In genomic region chr7:206351-206750, GRCh38 we compare ENCODE assay signal across 1 cellular context. TPM values are rescaled to one million over a fixed set of nuclear protein-coding genes. Genes with fewer than 3 reads are reported as not detected.
"Had no signal": no experiment of that assay in that cellular context is flagged by ENCODE, and none has a peak within 500 bp of the region (broad histone marks: within the 10 kb centered on the region; RNA-seq: fewer than 3 reads in every experiment).

No MANE protein-coding gene starts in this region.

RNA-seq across cellular contexts. Expression of gene FAM20C, which starts 14.0 kb away (rescaled TPM):
- polyA plus RNA-seq: naive thymus-derived CD8-positive, alpha-beta T cell had no signal
